8 cellular contexts compared by ENCODE assay signal in genomic region chr6:31495580-31495979, GRCh38. TPM values are rescaled to one million over a fixed set of nuclear protein-coding genes. Genes with fewer than 3 reads are reported as not detected.
DNase-seq lines count a peak whose midpoint lies in the region; ATAC-seq and TF ChIP-seq lines count a peak whose summit lies in the region.

No MANE protein-coding gene starts in this region.

- H4K20me1 ChIP-seq in hepatocyte (ENCODE audit: insufficient read depth, poor library complexity, severe bottlenecking): no peaks in the 10 kb centered on the region

- H3K4me1 ChIP-seq in left ventricle myocardium inferior (peaks cover 51% of the 10 kb centered on the region), upper lobe of right lung (peaks cover 19% of the 10 kb centered on the region), hepatocyte (ENCODE audit: insufficient read depth) (no peaks in the 10 kb centered on the region)

- DNase-seq in left ventricle myocardium inferior (no peak), cardiac septum (ENCODE audit: low spot score) (no peak), SW 1271 (lab: John Stamatoyannopoulos, UW) (peak; percentile 39 to 67), fibroblast of the aortic adventitia (ENCODE audit: low read depth) (peak; percentile 57), upper lobe of right lung (no peak), C1 segment of cervical spinal cord (lab: John Stamatoyannopoulos, UW) (no peak), hepatocyte (ENCODE audit: low spot score) (no peak), AG20443 (ENCODE audit: low spot score) (no peak)

- H3K36me3 ChIP-seq in left ventricle myocardium inferior: no peaks in the 10 kb centered on the region
- H3K36me3 ChIP-seq in upper lobe of right lung: no peaks in the 10 kb centered on the region
- H3K36me3 ChIP-seq in hepatocyte (replicated peaks; ENCODE audit: insufficient read depth, low read depth): no peaks in the 10 kb centered on the region

- intact Hi-C loops in left ventricle myocardium inferior (cut with micrococcal nuclease): no loop called here
- intact Hi-C loops in cardiac septum (cut with DNase I): loop anchor here (5.0 kb wide), 1 partner anchor 102 kb away; no protein-coding TSS in a partner anchor
- intact Hi-C loops in upper lobe of right lung (cut with DNase I): no loop called here

- H3K4me3 ChIP-seq in left ventricle myocardium inferior: peak overlapping the region; percentile 76
- H3K4me3 ChIP-seq in fibroblast of the aortic adventitia (ENCODE audit: low read depth, low read length): peak overlapping the region; percentile 73
- H3K4me3 ChIP-seq in upper lobe of right lung: peak overlapping the region; percentile 70
- H3K4me3 ChIP-seq in hepatocyte: no peak overlapping the region

- no peak overlapping the region for H3K27ac ChIP-seq in left ventricle myocardium inferior (replicated peaks)
- H3K27ac ChIP-seq in upper lobe of right lung: peak overlapping the region; percentile 77
- no peak overlapping the region for H3K27ac ChIP-seq in hepatocyte

- peaks cover 24% of the 10 kb centered on the region for H3K27me3 ChIP-seq in left ventricle myocardium inferior (ENCODE audit: low read depth)
- H3K27me3 ChIP-seq in upper lobe of right lung: no peaks in the 10 kb centered on the region
- peaks cover 46% of the 10 kb centered on the region for H3K27me3 ChIP-seq in hepatocyte

- no peak for ATAC-seq in upper lobe of right lung

- H3K4me2 ChIP-seq in hepatocyte: no peak overlapping the region

- WGBS in hepatocyte (ENCODE audit: low lambda C conversion rate, missing lambda C conversion rate): 76% methylated on average over 2 of the region's 2 CpGs

- H3K9me3 ChIP-seq in left ventricle myocardium inferior (replicated peaks) (no peaks in the 10 kb centered on the region), upper lobe of right lung (no peaks in the 10 kb centered on the region), hepatocyte (ENCODE audit: low read depth) (no peaks in the 10 kb centered on the region)

- H3K9me2 ChIP-seq in hepatocyte (replicated peaks; ENCODE audit: insufficient read depth): no peaks in the 10 kb centered on the region

- H2AFZ ChIP-seq in hepatocyte: no peak overlapping the region

- no peaks in the 10 kb centered on the region for H3K79me2 ChIP-seq in hepatocyte

- no peak for TF ChIP-seq CTCF in left ventricle myocardium inferior (IDR thresholded peaks at IDR 0.05; ENCODE audit: borderline replicate concordance)
- no peak for TF ChIP-seq CTCF in fibroblast of the aortic adventitia (IDR thresholded peaks at IDR 0.05; ENCODE audit: insufficient read depth, low read length)
- TF ChIP-seq CTCF in upper lobe of right lung (IDR thresholded peaks at IDR 0.05): no peak
- no peak for TF ChIP-seq CTCF in hepatocyte (IDR thresholded peaks at IDR 0.05; ENCODE audit: poor library complexity)

RNA-seq across cellular contexts. Expression of gene MICB, which starts 2.4 kb away (rescaled TPM):
- total RNA-seq in left ventricle myocardium inferior: 1.1 TPM
- 1.9 TPM for total RNA-seq in cardiac septum
- total RNA-seq in fibroblast of the aortic adventitia (ENCODE audit: low replicate concordance): 3.4 and 16.6 TPM in 2 replicates
- total RNA-seq in upper lobe of right lung: 8.2 TPM
- 0.40 and 0.67 TPM in 2 replicates for total RNA-seq in hepatocyte
- polyA plus RNA-seq in hepatocyte: 0.11 and 0.44 TPM in 2 replicates

RNA-seq across cellular contexts. Expression of gene MCCD1, which starts 33.2 kb away (rescaled TPM):
- total RNA-seq in left ventricle myocardium inferior (not detected), cardiac septum (not detected), fibroblast of the aortic adventitia (ENCODE audit: low replicate concordance) (not detected in 2 replicates), upper lobe of right lung (not detected), hepatocyte (0.47 and 1.2 TPM in 2 replicates)
- polyA plus RNA-seq in hepatocyte: 1.3 and 2.0 TPM in 2 replicates

RNA-seq across cellular contexts. Expression of gene DDX39B, which starts 46.2 kb away (rescaled TPM):
- 179 TPM for total RNA-seq in left ventricle myocardium inferior
- total RNA-seq in cardiac septum: 201 TPM
- 197 and 290 TPM in 2 replicates for total RNA-seq in fibroblast of the aortic adventitia (ENCODE audit: low replicate concordance)
- 241 TPM for total RNA-seq in upper lobe of right lung
- 207 and 287 TPM in 2 replicates for total RNA-seq in hepatocyte
- polyA plus RNA-seq in hepatocyte: 210 and 238 TPM in 2 replicates

RNA-seq across cellular contexts. Expression of gene ATP6V1G2, which starts 50.8 kb away (rescaled TPM):
- total RNA-seq in left ventricle myocardium inferior (1.6 TPM), cardiac septum (2.6 TPM), fibroblast of the aortic adventitia (ENCODE audit: low replicate concordance) (3.8 and 6.7 TPM in 2 replicates), upper lobe of right lung (0.75 TPM), hepatocyte (0.63 and 0.88 TPM in 2 replicates)
- 0.73 TPM in 1 of 2 replicates, not detected in the other for polyA plus RNA-seq in hepatocyte

RNA-seq across cellular contexts. Expression of gene NFKBIL1, which starts 51.8 kb away (rescaled TPM):
- total RNA-seq in left ventricle myocardium inferior (11.5 TPM), cardiac septum (9.5 TPM), fibroblast of the aortic adventitia (ENCODE audit: low replicate concordance) (20.0 and 48.7 TPM in 2 replicates), upper lobe of right lung (22.6 TPM), hepatocyte (22.7 and 28.9 TPM in 2 replicates)
- polyA plus RNA-seq in hepatocyte: 25.0 and 30.3 TPM in 2 replicates

Comparison
In these comparisons a context has a peak if more than half of its experiments do, and no peak if none do; other contexts are left out.
1. DNase-seq: peak in SW 1271 (2 of 2) and fibroblast of the aortic adventitia (single experiment); none in left ventricle myocardium inferior (single experiment), cardiac septum (single experiment), upper lobe of right lung (single experiment), C1 segment of cervical spinal cord (0 of 14), hepatocyte (single experiment) and AG20443 (single experiment).